9 cellular contexts compared by ENCODE assay signal in genomic region chr6:85756982-85757381, GRCh38.
DNase-seq lines count a peak whose midpoint lies in the region; ATAC-seq and TF ChIP-seq lines count a peak whose summit lies in the region.
"Had no signal": no experiment of that assay in that cellular context is flagged by ENCODE, and none has a peak within 500 bp of the region (broad histone marks: within the 10 kb centered on the region; RNA-seq: fewer than 3 reads in every experiment).

No MANE protein-coding gene starts in this region.

- no peak for TF ChIP-seq POLR2A in gastrocnemius medialis (IDR thresholded peaks at IDR 0.05)

- TF ChIP-seq CTCF in endothelial cell (IDR thresholded peaks at IDR 0.05; ENCODE audit: unreplicated experiment) (peak; percentile 45), gastrocnemius medialis (IDR thresholded peaks at IDR 0.05 in 4 of 5, conservative IDR thresholded peaks at IDR 0.05 in 1 of 5) (peak in 3 of 5 experiments; percentile 7 to 36 (median 26))

- no peaks in the 10 kb centered on the region for H3K27me3 Mint-ChIP-seq in endothelial cell (ENCODE audit: unreplicated experiment)

- H3K4me1 Mint-ChIP-seq in endothelial cell (ENCODE audit: unreplicated experiment) = no peaks in the 10 kb centered on the region

- ATAC-seq in gastrocnemius medialis = no peak
- ATAC-seq in GM18870 (IDR thresholded peaks at IDR 0.05; ENCODE audit: unreplicated experiment) = no peak
- no peak for ATAC-seq in HG03097 (IDR thresholded peaks at IDR 0.05; ENCODE audit: low FRiP score, unreplicated experiment)
- ATAC-seq in GM18520 (IDR thresholded peaks at IDR 0.05; ENCODE audit: unreplicated experiment) = no peak

- intact Hi-C loops in gastrocnemius medialis (cut with DNase I; ENCODE audit: low total_unique reads) = no loop called here

- no peaks in the 10 kb centered on the region for H3K9me3 Mint-ChIP-seq in endothelial cell (ENCODE audit: unreplicated experiment)

- no peak overlapping the region for H3K4me3 ChIP-seq in gastrocnemius medialis

- in situ Hi-C loops in gastrocnemius medialis (cut with MboI; ENCODE audit: low sequenced_read_pairs in 4 of 4) = no loop called here

- no peaks in the 10 kb centered on the region for H3K36me3 Mint-ChIP-seq in endothelial cell (ENCODE audit: low read depth, unreplicated experiment)

- H3K27ac ChIP-seq in gastrocnemius medialis = no peak overlapping the region

- H3K4me3 Mint-ChIP-seq in endothelial cell (ENCODE audit: unreplicated experiment) = no peak overlapping the region

- no peak overlapping the region for H3K27ac Mint-ChIP-seq in endothelial cell (ENCODE audit: unreplicated experiment)

- peak; percentile 0 for DNase-seq in NCI-H2029 (lab: John Stamatoyannopoulos, UW)
- DNase-seq in NCI-H2029 treated with DMSO at 0.1 percent for 48 hours (lab: John Stamatoyannopoulos, UW) = no peak
- DNase-seq in NCI-H82 (lab: John Stamatoyannopoulos, UW) = peak; percentile 41
- DNase-seq in endothelial cell (ENCODE audit: low spot score) = no peak
- DNase-seq in gastrocnemius medialis = no peak
- DNase-seq: NCI-H187 treated with DMSO at 0.1 percent for 48 hours had no signal

- H3K27me3 ChIP-seq in gastrocnemius medialis = no peaks in the 10 kb centered on the region

- H3K9me3 ChIP-seq in gastrocnemius medialis = no peaks in the 10 kb centered on the region

- no peaks in the 10 kb centered on the region for H3K4me1 ChIP-seq in gastrocnemius medialis

- H3K36me3 ChIP-seq in gastrocnemius medialis = no peaks in the 10 kb centered on the region

Comparison
In these comparisons a context has a peak if more than half of its experiments do, and no peak if none do; other contexts are left out.
1. DNase-seq: peak in NCI-H2029 (single experiment) and NCI-H82 (single experiment); none in NCI-H2029 treated with DMSO at 0.1 percent for 48 hours (single experiment), endothelial cell (single experiment) and gastrocnemius medialis (0 of 2).